8 cellular contexts compared by ENCODE assay signal in genomic region chr4:19224820-19225219, GRCh38.
DNase-seq lines count a peak whose midpoint lies in the region; ATAC-seq, FAIRE-seq and TF ChIP-seq lines count a peak whose summit lies in the region.

No MANE protein-coding gene starts in this region.

- H4K20me1 ChIP-seq in K562 (replicated peaks; ENCODE audit: control insufficient read depth, insufficient read depth, low read length) = no peaks in the 10 kb centered on the region

- H3K9me3 ChIP-seq in K562 (replicated peaks; ENCODE audit: control insufficient read depth, insufficient read depth, low read depth, low read length) = no peaks in the 10 kb centered on the region

- H3K4me2 ChIP-seq in K562 (ENCODE audit: insufficient read depth, low read length) = no peak overlapping the region

- intact Hi-C loops in K562 (cut with micrococcal nuclease) = loop anchor here (5.0 to 10.0 kb wide), 2 partner anchors 1020 to 1462 kb away; no protein-coding TSS in a partner anchor

- CTCF ChIA-PET in K562 (lab: Yijun Ruan, JAX; ENCODE audit: low intra/inter-chr PET ratio) = interaction anchor here (0.6 to 0.7 kb wide), 2 partner anchors 20 to 269 kb away, joined by 3 read pairs; no protein-coding TSS in a partner anchor
- CTCF ChIA-PET in T-cell (lab: Charles Lee) = no interaction called here

- H2AFZ ChIP-seq in K562 (ENCODE audit: low read depth, low read length) = no peak overlapping the region

- H3K36me3 ChIP-seq in K562 (ENCODE audit: control insufficient read depth, insufficient read depth, low read length) = no peaks in the 10 kb centered on the region

- peaks cover 2 to 4% (median 4%) of the 10 kb centered on the region in 3 donors for H3K9me3 Mint-ChIP-seq in T-cell

- no peak for FAIRE-seq in K562 (lab: Jason Lieb, UNC)

- BruUV-seq in K562 (replicated peaks; lab: Mats Ljungman, UMichigan) = no TSS peak

- peak; percentile 40 for DNase-seq in NCI-H146 treated with DMSO at 0.1 percent for 48 hours (lab: John Stamatoyannopoulos, UW; ENCODE audit: unreplicated experiment)
- peak in 2 of 4 experiments; percentile 3 to 6 for DNase-seq in K562 (ENCODE audit: extremely low read depth in 1 of 4, low spot score in 3 of 4)
- peak; percentile 22 for DNase-seq in myocyte (ENCODE audit: low read depth)
- DNase-seq in T-cell = no peak
- DNase-seq in stimulated activated naive CD4-positive, alpha-beta T cell treated with Interleukin-2 at 50 U/mL for 16 hours (lab: John Stamatoyannopoulos, UW) = no peak
- no peak for DNase-seq in DMS153 (lab: John Stamatoyannopoulos, UW)

- TF ChIP-seq EP300 in K562 (IDR thresholded peaks at IDR 0.05; ENCODE audit: low read length) = no peak

- WGBS in K562 (ENCODE audit: insufficient coverage, low coverage, missing lambda C conversion rate) = 0% methylated on average over 2 of the region's 2 CpGs

- in situ Hi-C loops in K562 (cut with MboI) = loop anchor here (5.0 kb wide), 1 partner anchor 1462 kb away; no protein-coding TSS in a partner anchor

- H3K27ac ChIP-seq in K562 (ENCODE audit: extremely low read depth, low read depth, low read length) = no peak overlapping the region

- H3K27ac Mint-ChIP-seq in T-cell = no peak overlapping the region

- no peak overlapping the region for H3K4me3 Mint-ChIP-seq in T-cell

- TF ChIP-seq POLR2A in K562 (conservative IDR thresholded peaks at IDR 0.05) = no peak

- TF ChIP-seq CTCF in GM12872 (IDR thresholded peaks at IDR 0.05; ENCODE audit: insufficient read depth, low read depth, low read length) = 0 out of 3 replicates have a peak, but pooled peaks have one; percentile 0
- TF ChIP-seq CTCF in K562 (IDR thresholded peaks at IDR 0.05 in 2 of 3, conservative IDR thresholded peaks at IDR 0.05 in 1 of 3; ENCODE audit: insufficient read depth in 2 of 3, low read depth in 1 of 3, low read length in 3 of 3) = peak in 1 of 3 experiments; percentile 24; a peak in 2 of 6 replicates

- H3K27me3 ChIP-seq in K562 (ENCODE audit: control insufficient read depth in 2 of 2, insufficient read depth in 2 of 2, low read length in 2 of 2) = no peaks in the 10 kb centered on the region

- H3K4me1 Mint-ChIP-seq in T-cell = no peaks in the 10 kb centered on the region

- TF ChIP-seq RAD21 in K562 (CRISPR knock-in tag; conservative IDR thresholded peaks at IDR 0.05 in 1 of 2, IDR thresholded peaks at IDR 0.05 in 1 of 2) = peak; percentile 24 to 35; a peak in 2 of 4 replicates

- no peak overlapping the region for H3K4me3 ChIP-seq in K562

- POLR2A ChIA-PET in K562 (lab: Yijun Ruan, JAX) = no interaction called here
- POLR2A ChIA-PET in T-cell (lab: Charles Lee) = no interaction called here

- H3K36me3 Mint-ChIP-seq in T-cell = no peaks in the 10 kb centered on the region

- no peaks in the 10 kb centered on the region for H3K9me1 ChIP-seq in K562 (ENCODE audit: control insufficient read depth, insufficient read depth, low read length)

- H3K27me3 Mint-ChIP-seq in T-cell = no peaks in the 10 kb centered on the region

- no peaks in the 10 kb centered on the region for H3K4me1 ChIP-seq in K562 (replicated peaks in 1 of 2; ENCODE audit: control insufficient read depth in 2 of 2, insufficient read depth in 2 of 2, low read length in 2 of 2)

- H3K79me2 ChIP-seq in K562 (ENCODE audit: control insufficient read depth, insufficient read depth, low read length) = no peaks in the 10 kb centered on the region

- no peak overlapping the region for H3K9ac ChIP-seq in K562 (ENCODE audit: insufficient read depth in 1 of 2, low read depth in 2 of 2, low read length in 2 of 2)

- ATAC-seq in K562 (no peak), T-cell (replicated peaks in 1 of 4) (no peak), GM21723 (IDR thresholded peaks at IDR 0.05; ENCODE audit: unreplicated experiment) (no peak)

TF ChIP-seq in K562, 482 proteins besides CTCF, POLR2A, EP300 and RAD21:
- TF ChIP-seq IRF9 (tag; IDR thresholded peaks at IDR 0.05) (no peak), KDM4B (IDR thresholded peaks at IDR 0.05; ENCODE audit: borderline replicate concordance in 2 of 2, low read depth in 1 of 2) (no peak), ATF1 (CRISPR knock-in tag; IDR thresholded peaks at IDR 0.05) (no peak), ATF1 (tag; IDR thresholded peaks at IDR 0.05) (no peak), YBX1 (IDR thresholded peaks at IDR 0.05) (no peak), COPS2 (conservative IDR thresholded peaks at IDR 0.05) (no peak), ZNF696 (CRISPR knock-in tag; conservative IDR thresholded peaks at IDR 0.05) (no peak), NCOA4 (IDR thresholded peaks at IDR 0.05; ENCODE audit: partially characterized antibody) (no peak), SLC30A9 (CRISPR knock-in tag; IDR thresholded peaks at IDR 0.05) (no peak), MTF1 (CRISPR knock-in tag; IDR thresholded peaks at IDR 0.05; ENCODE audit: borderline replicate concordance) (no peak), SOX6 (IDR thresholded peaks at IDR 0.05) (no peak), ZKSCAN1 (IDR thresholded peaks at IDR 0.05; ENCODE audit: low read depth, low read length) (no peak), NKRF (IDR thresholded peaks at IDR 0.05; ENCODE audit: borderline replicate concordance) (no peak), ARID3A (IDR thresholded peaks at IDR 0.05; ENCODE audit: borderline replicate concordance, low read depth, low read length) (no peak), ZNF449 (CRISPR knock-in tag; IDR thresholded peaks at IDR 0.05) (no peak), CEBPB (tag; IDR thresholded peaks at IDR 0.05) (no peak)

Comparison
In these comparisons a context has a peak if more than half of its experiments do, and no peak if none do; other contexts are left out.
1. DNase-seq: peak in NCI-H146 treated with DMSO at 0.1 percent for 48 hours (single experiment) and myocyte (single experiment); none in T-cell (0 of 34), stimulated activated naive CD4-positive, alpha-beta T cell treated with Interleukin-2 at 50 U/mL for 16 hours (single experiment) and DMS153 (single experiment).